11 cellular contexts compared by ENCODE assay signal in genomic region chr5:154475613-154476342, GRCh38. TPM values are rescaled to one million over a fixed set of nuclear protein-coding genes. Genes with fewer than 3 reads are reported as not detected.
DNase-seq lines count a peak whose midpoint lies in the region; ATAC-seq and TF ChIP-seq lines count a peak whose summit lies in the region.
"Had no signal": no experiment of that assay in that cellular context is flagged by ENCODE, and none has a peak within 500 bp of the region (broad histone marks: within the 10 kb centered on the region; RNA-seq: fewer than 3 reads in every experiment).

No MANE protein-coding gene starts in this region.

- H3K4me1 ChIP-seq in heart left ventricle (peaks cover 0 to 78% (median 47%) of the 10 kb centered on the region in 12 donors), transverse colon (peaks cover 3 to 59% (median 39%) of the 10 kb centered on the region in 4 donors)

- H3K9me3 ChIP-seq in heart left ventricle (no peaks in the 10 kb centered on the region), transverse colon (no peaks in the 10 kb centered on the region)

- H3K4me3 ChIP-seq in heart left ventricle (peak overlapping the region; percentile 34 to 68 (median 60)), transverse colon (peak overlapping the region; percentile 25 to 51 (median 34))

- H3K27ac ChIP-seq in heart left ventricle (peak overlapping the region in 10 of 12 donors; percentile 31 to 95 (median 78)), transverse colon (peak overlapping the region; percentile 51 to 91 (median 80))

- TF ChIP-seq EP300 in transverse colon (IDR thresholded peaks at IDR 0.05; ENCODE audit: low read depth), result no peak

- WGBS in heart left ventricle, 4 donors, result 2 to 5% (median 5%) methylated on average over 30 to 45 of the region's 45 CpGs
- WGBS in transverse colon (ENCODE audit: low coverage in 1 of 2), 2 donors, result 5% methylated on average over 17 to 45 of the region's 45 CpGs

- H3K27me3 ChIP-seq in heart left ventricle, result peaks cover 28 to 100% (median 92%) of the 10 kb centered on the region in 9 donors
- H3K27me3 ChIP-seq in transverse colon, result peaks cover 100% of the 10 kb centered on the region

- H3K9me3 Mint-ChIP-seq in activated T-cell treated with anti-CD3 and anti-CD28 coated beads, Interleukin-2, amount 50 U/mL, for 72 hours, result no peaks in the 10 kb centered on the region
- H3K9me3 Mint-ChIP-seq in memory B cell, result peaks cover 5% of the 10 kb centered on the region

- in situ Hi-C loops in transverse colon (cut with MboI; ENCODE audit: low pct_ligation_motif_present in 1 of 4, low pct_unique_long_range_greater_than_20kb in 1 of 4, low sequenced_read_pairs in 3 of 4), result no loop called here

- TF ChIP-seq POLR2A in heart left ventricle (IDR thresholded peaks at IDR 0.05), result no peak
- no peak for TF ChIP-seq POLR2A in transverse colon (IDR thresholded peaks at IDR 0.05)

- peak overlapping the region; percentile 29 to 62 for H3K4me3 Mint-ChIP-seq in activated T-cell treated with anti-CD3 and anti-CD28 coated beads, Interleukin-2, amount 50 U/mL, for 72 hours
- H3K4me3 Mint-ChIP-seq in memory B cell, result peak overlapping the region; percentile 43

- H3K36me3 ChIP-seq in heart left ventricle (no peaks in the 10 kb centered on the region), transverse colon (no peaks in the 10 kb centered on the region)

- intact Hi-C loops in heart left ventricle (cut with DNase I), result loop anchor here in 1 of 10 donors (5.0 kb wide), 1 partner anchor 52 kb away; no protein-coding TSS in a partner anchor
- intact Hi-C loops in Right ventricle myocardium superior (cut with DNase I), result no loop called here
- intact Hi-C loops in transverse colon (cut with DNase I; ENCODE audit: low total_unique reads), result loop anchor here (10.0 kb wide), 1 partner anchor 49 kb away; no protein-coding TSS in a partner anchor

- peaks cover 0 to 3% of the 10 kb centered on the region in 2 donors for H3K36me3 Mint-ChIP-seq in activated T-cell treated with anti-CD3 and anti-CD28 coated beads, Interleukin-2, amount 50 U/mL, for 72 hours (ENCODE audit: insufficient read depth in 2 of 2)
- H3K36me3 Mint-ChIP-seq in memory B cell, result peaks cover 6% of the 10 kb centered on the region

- peak in 1 of 5 donors; percentile 35 for DNase-seq in heart left ventricle
- no peak for DNase-seq in Right ventricle myocardium superior
- DNase-seq in activated T-cell treated with anti-CD3 and anti-CD28 coated beads, Interleukin-2, amount 50 U/mL, for 72 hours, result no peak
- DNase-seq in memory B cell (ENCODE audit: low spot score in 2 of 2), result peak in 1 of 2 donors; percentile 23
- DNase-seq in transverse colon, result no peak
- no peak for DNase-seq in islet precursor cell
- DNase-seq in occipital lobe (lab: John Stamatoyannopoulos, UW), result no peak
- DNase-seq in Kasumi-1 (lab: John Stamatoyannopoulos, UW), result no peak
- DNase-seq: activated gamma-delta T cell treated with Interleukin-2 at 50 U/mL for 16 hours, NCI-H774, T1000 had no signal

- H3K4me1 Mint-ChIP-seq in activated T-cell treated with anti-CD3 and anti-CD28 coated beads, Interleukin-2, amount 50 U/mL, for 72 hours (ENCODE audit: low read depth), result peaks cover 53% of the 10 kb centered on the region
- peaks cover 31% of the 10 kb centered on the region for H3K4me1 Mint-ChIP-seq in memory B cell

- ATAC-seq in heart left ventricle, result no peak
- no peak for ATAC-seq in Right ventricle myocardium superior (ENCODE audit: poor library complexity)
- no peak for ATAC-seq in activated T-cell treated with anti-CD3 and anti-CD28 coated beads, Interleukin-2, amount 50 U/mL, for 72 hours (replicated peaks in 1 of 2)
- ATAC-seq in memory B cell (ENCODE audit: low read depth), result no peak

- TF ChIP-seq CTCF in heart left ventricle (IDR thresholded peaks at IDR 0.05), result no peak
- no peak for TF ChIP-seq CTCF in transverse colon (IDR thresholded peaks at IDR 0.05)

- peaks cover 86% of the 10 kb centered on the region for H3K27me3 Mint-ChIP-seq in activated T-cell treated with anti-CD3 and anti-CD28 coated beads, Interleukin-2, amount 50 U/mL, for 72 hours (ENCODE audit: low read depth)
- peaks cover 36% of the 10 kb centered on the region for H3K27me3 Mint-ChIP-seq in memory B cell

- no peak overlapping the region for H3K27ac Mint-ChIP-seq in activated T-cell treated with anti-CD3 and anti-CD28 coated beads, Interleukin-2, amount 50 U/mL, for 72 hours
- peak overlapping the region; percentile 76 for H3K27ac Mint-ChIP-seq in memory B cell

RNA-seq across cellular contexts. Expression of gene HAND1, which starts 2.2 kb away (rescaled TPM):
- 10 to 100 TPM; 22.4 to 44.8 (median 36.4) TPM for total RNA-seq in heart left ventricle
- polyA plus RNA-seq in heart left ventricle, result 10 to 100 TPM; 23.8 to 30.6 TPM
- 23.4 TPM for total RNA-seq in Right ventricle myocardium superior
- not detected for total RNA-seq in activated T-cell treated with anti-CD3 and anti-CD28 coated beads, Interleukin-2, amount 50 U/mL, for 72 hours
- 1 to 10 TPM; 6.7 to 8.0 (median 7.4) TPM for total RNA-seq in transverse colon
- total RNA-seq in occipital lobe, result not detected

RNA-seq across cellular contexts. Expression of gene SAP30L, which starts 30.0 kb away (rescaled TPM):
- 10 to 100 TPM; 26.1 to 55.5 (median 38.6) TPM for total RNA-seq in heart left ventricle
- 10 to 100 TPM; 19.7 to 27.4 TPM for polyA plus RNA-seq in heart left ventricle
- 32.4 TPM for total RNA-seq in Right ventricle myocardium superior
- total RNA-seq in activated T-cell treated with anti-CD3 and anti-CD28 coated beads, Interleukin-2, amount 50 U/mL, for 72 hours, result 10 to 100 TPM; 42.5 to 45.3 TPM
- total RNA-seq in transverse colon, result 10 to 100 TPM; 26.3 to 47.1 (median 33.1) TPM
- total RNA-seq in occipital lobe, result 25.4 TPM
